In the genomic region with DNA sequence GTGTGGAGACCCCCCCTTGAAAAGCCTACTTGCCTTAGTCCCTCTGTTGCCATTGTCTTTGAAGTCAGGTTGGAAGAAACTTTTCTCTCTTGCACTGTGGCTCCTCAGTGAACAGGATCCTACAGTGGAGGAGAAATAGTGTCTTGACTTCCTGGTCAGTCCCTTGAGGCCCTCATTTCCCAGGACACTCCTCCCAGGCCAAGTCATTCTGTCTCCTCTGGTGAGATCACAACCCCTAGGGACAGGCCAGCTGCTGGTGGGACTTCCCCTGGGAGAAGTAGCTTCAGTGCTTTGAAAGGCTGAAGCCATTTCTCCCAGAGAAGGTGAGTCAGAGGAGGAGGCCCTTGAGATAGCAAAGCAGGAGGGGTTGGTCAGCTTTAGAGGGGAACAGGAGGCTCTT, we compare ENCODE assay signal across 12 cellular contexts. TPM values are rescaled to one million over a fixed set of nuclear protein-coding genes. Genes with fewer than 3 reads are reported as not detected.
DNase-seq lines count a peak whose midpoint lies in the region; ATAC-seq and TF ChIP-seq lines count a peak whose summit lies in the region.
"Had no signal": no experiment of that assay in that cellular context is flagged by ENCODE, and none has a peak within 500 bp of the region (broad histone marks: within the 10 kb centered on the region; RNA-seq: fewer than 3 reads in every experiment).

No MANE protein-coding gene starts in this region.

- DNase-seq in foreskin fibroblast (peak; percentile 51 to 54), amniotic stem cell (lab: John Stamatoyannopoulos, UW) (no peak), right lobe of liver (no peak), omental fat pad (ENCODE audit: low spot score) (no peak), LoVo (ENCODE audit: low spot score) (no peak)
- DNase-seq: activated CD4-positive, alpha-beta T cell treated with anti-CD3 and anti-CD28 coated beads, Interleukin-2, amount 10 ng/mL, durations not matched to agents 24 days and 14 days; body of pancreas; hypothalamus had no signal

- ATAC-seq in GM18517 (IDR thresholded peaks at IDR 0.05; ENCODE audit: unreplicated experiment), result peak; percentile 95
- peak; percentile 97 for ATAC-seq in GM21619 (IDR thresholded peaks at IDR 0.05; ENCODE audit: unreplicated experiment)
- ATAC-seq in HG03342 (IDR thresholded peaks at IDR 0.05; ENCODE audit: unreplicated experiment), result peak; percentile 93
- ATAC-seq in right lobe of liver, result no peak
- no peak for ATAC-seq in omental fat pad (ENCODE audit: low FRiP score)
- ATAC-seq: body of pancreas had no signal

- H3K4me1 ChIP-seq in right lobe of liver, result no peaks in the 10 kb centered on the region
- H3K4me1 ChIP-seq: body of pancreas had no signal

- H3K4me3 ChIP-seq in foreskin fibroblast (ENCODE audit: low read depth in 1 of 2, low read length in 2 of 2) (no peak overlapping the region), right lobe of liver (no peak overlapping the region)
- H3K4me3 ChIP-seq: body of pancreas had no signal

- no peaks in the 10 kb centered on the region for H3K36me3 ChIP-seq in right lobe of liver

- H3K27ac ChIP-seq in right lobe of liver, result no peak overlapping the region
- H3K27ac ChIP-seq: body of pancreas had no signal

- intact Hi-C loops in right lobe of liver (cut with DNase I), result no loop called here

- no peak for TF ChIP-seq CTCF in foreskin fibroblast (IDR thresholded peaks at IDR 0.05; ENCODE audit: low read depth, low read length)
- TF ChIP-seq CTCF in right lobe of liver (IDR thresholded peaks at IDR 0.05), result no peak
- TF ChIP-seq CTCF in omental fat pad (IDR thresholded peaks at IDR 0.05), result no peak

- no peaks in the 10 kb centered on the region for H3K27me3 ChIP-seq in right lobe of liver
- H3K27me3 ChIP-seq: body of pancreas had no signal

- no peaks in the 10 kb centered on the region for H3K9me3 ChIP-seq in right lobe of liver
- H3K9me3 ChIP-seq: body of pancreas had no signal

- no peak for TF ChIP-seq POLR2A in right lobe of liver (IDR thresholded peaks at IDR 0.05)

RNA-seq across cellular contexts. Expression of a gene that starts 10.1 kb away (rescaled TPM):
- total RNA-seq in right lobe of liver, result not detected
- 1 to 10 TPM in 3 of 4 donors, not detected in 1; 1.7 to 9.6 (median 5.0) TPM for total RNA-seq in omental fat pad
- total RNA-seq: activated CD4-positive, alpha-beta T cell treated with anti-CD3 and anti-CD28 coated beads, Interleukin-2, amount 10 ng/mL, durations not matched to agents 24 days and 14 days; Daoy had no signal

Comparison
In these comparisons a context has a peak if more than half of its experiments do, and no peak if none do; other contexts are left out.
1. ATAC-seq: peak in GM18517 (single experiment), GM21619 (single experiment) and HG03342 (single experiment); none in right lobe of liver (0 of 4) and omental fat pad (single experiment).
2. DNase-seq: peak in foreskin fibroblast (2 of 2); none in amniotic stem cell (single experiment), right lobe of liver (0 of 3), omental fat pad (single experiment) and LoVo (single experiment).